In genomic region chr20:36854343-36855240, GRCh38 we compare ENCODE assay signal across 15 cellular contexts. TPM values are rescaled to one million over a fixed set of nuclear protein-coding genes. Genes with fewer than 3 reads are reported as not detected.
DNase-seq lines count a peak whose midpoint lies in the region; ATAC-seq, FAIRE-seq and TF ChIP-seq lines count a peak whose summit lies in the region.
"Had no signal": no experiment of that assay in that cellular context is flagged by ENCODE, and none has a peak within 500 bp of the region (broad histone marks: within the 10 kb centered on the region; RNA-seq: fewer than 3 reads in every experiment).

No MANE protein-coding gene starts in this region.

- H3K36me3 ChIP-seq in GM23248 (ENCODE audit: low read depth) (no peaks in the 10 kb centered on the region), ascending aorta (no peaks in the 10 kb centered on the region), keratinocyte (ENCODE audit: control insufficient read depth in 2 of 2, extremely low read depth in 1 of 2, insufficient read depth in 2 of 2, low read length in 2 of 2) (peaks cover 4 to 22% of the 10 kb centered on the region in 2 experiments)

- H3K27ac ChIP-seq in GM23248 (no peak overlapping the region), ascending aorta (peak overlapping the region; percentile 93 to 99), keratinocyte (ENCODE audit: control insufficient read depth, insufficient read depth, low read length) (peak overlapping the region; percentile 44)
- H3K27ac ChIP-seq: C4-2B had no signal

- peak overlapping the region; percentile 9 for H3K4me2 ChIP-seq in GM23248 (ENCODE audit: unreplicated experiment)
- H3K4me2 ChIP-seq in keratinocyte (ENCODE audit: control insufficient read depth, extremely low read depth, insufficient read depth, low read depth, low read length), result peak overlapping the region; percentile 52

- peaks cover 86% of the 10 kb centered on the region for H3K4me1 Mint-ChIP-seq in stimulated activated memory B cell treated with anti-CD40 and anti-IgM and Interleukin-4, amounts not matched to agents 10 μg/mL and 1 μg/mL and 100 μg/mL, for 72 hours

- no peak overlapping the region for H2AFZ ChIP-seq in GM23248
- H2AFZ ChIP-seq in keratinocyte (ENCODE audit: control insufficient read depth, low read length), result no peak overlapping the region

- no peaks in the 10 kb centered on the region for H3K27me3 Mint-ChIP-seq in stimulated activated memory B cell treated with anti-CD40 and anti-IgM and Interleukin-4, amounts not matched to agents 10 μg/mL and 1 μg/mL and 100 μg/mL, for 72 hours

- H4K20me1 ChIP-seq in GM23248 (ENCODE audit: insufficient read depth) (no peaks in the 10 kb centered on the region), keratinocyte (ENCODE audit: control insufficient read depth, extremely low read depth, insufficient read depth, low read length) (peaks cover 4% of the 10 kb centered on the region)

- H3K79me2 ChIP-seq in GM23248 (ENCODE audit: insufficient read depth) (peaks cover 100% of the 10 kb centered on the region), keratinocyte (ENCODE audit: control insufficient read depth, insufficient read depth, low read length) (peaks cover 90% of the 10 kb centered on the region)

- no peaks in the 10 kb centered on the region for H3K9me2 ChIP-seq in GM23248 (ENCODE audit: insufficient read depth)

- no peak for TF ChIP-seq CTCF in ascending aorta (IDR thresholded peaks at IDR 0.05)
- no peak for TF ChIP-seq CTCF in keratinocyte (optimal IDR thresholded peaks at IDR 0.05 in 1 of 3, IDR thresholded peaks at IDR 0.05 in 1 of 3, conservative IDR thresholded peaks at IDR 0.05 in 1 of 3; ENCODE audit: extremely low read depth in 1 of 3, insufficient read depth in 2 of 3, low read length in 3 of 3)

- FAIRE-seq in keratinocyte (lab: Jason Lieb, UNC), result no peak

- H3F3A ChIP-seq in GM23248 (ENCODE audit: insufficient read depth), result peaks cover 16% of the 10 kb centered on the region

- in situ Hi-C loops in GM23248 (cut with MboI), result no loop called here

- intact Hi-C loops in ascending aorta (cut with DNase I), result no loop called here

- H3K27me3 ChIP-seq in GM23248 (replicated peaks; ENCODE audit: insufficient read depth), result no peaks in the 10 kb centered on the region
- no peaks in the 10 kb centered on the region for H3K27me3 ChIP-seq in ascending aorta
- no peaks in the 10 kb centered on the region for H3K27me3 ChIP-seq in keratinocyte (ENCODE audit: control insufficient read depth, extremely low read depth, insufficient read depth, low read length)

- peaks cover 10% of the 10 kb centered on the region for H3K9me1 ChIP-seq in keratinocyte (ENCODE audit: control insufficient read depth, extremely low read depth, insufficient read depth, low read length)

- no peak overlapping the region for H3K4me3 Mint-ChIP-seq in stimulated activated memory B cell treated with anti-CD40 and anti-IgM and Interleukin-4, amounts not matched to agents 10 μg/mL and 1 μg/mL and 100 μg/mL, for 72 hours
- H3K4me3 Mint-ChIP-seq: nephron had no signal

- dilution Hi-C loops in keratinocyte (cut with MboI; ENCODE audit: extremely low pct_ligation_motif_present, low sequenced_read_pairs), result no loop called here

- H3K9ac ChIP-seq in GM23248 (no peak overlapping the region), keratinocyte (ENCODE audit: control insufficient read depth, extremely low read depth, insufficient read depth, low read length) (peak overlapping the region; percentile 29)

- peaks cover 5% of the 10 kb centered on the region for H3K36me3 Mint-ChIP-seq in stimulated activated memory B cell treated with anti-CD40 and anti-IgM and Interleukin-4, amounts not matched to agents 10 μg/mL and 1 μg/mL and 100 μg/mL, for 72 hours

- H3K9me3 ChIP-seq in GM23248 (ENCODE audit: low read depth) (no peaks in the 10 kb centered on the region), ascending aorta (no peaks in the 10 kb centered on the region), keratinocyte (ENCODE audit: control insufficient read depth, low read depth, low read length) (no peaks in the 10 kb centered on the region)

- DNase-seq in GM23248 (peak; percentile 65), ascending aorta (ENCODE audit: low spot score in 2 of 2) (no peak), keratinocyte (ENCODE audit: low read depth, low spot score) (no peak), AML-193 (lab: John Stamatoyannopoulos, UW) (no peak), NCI-H1436 treated with DMSO at 0.1 percent for 48 hours (lab: John Stamatoyannopoulos, UW) (no peak), NCI-H1048 (lab: John Stamatoyannopoulos, UW) (no peak), NCI-H2029 treated with DMSO at 0.1 percent for 48 hours (lab: John Stamatoyannopoulos, UW) (no peak)
- DNase-seq: central memory CD4-positive, alpha-beta T cell; hippocampal formation; NCI-H524; stimulated activated CD4-positive, alpha-beta T cell treated with anti-CD3 and anti-CD28 coated beads, Interleukin-4, amount 100 ng/mL, for 1 hour; SW 1271 had no signal

- ATAC-seq in stimulated activated memory B cell treated with anti-CD40 and anti-IgM and Interleukin-4, amounts not matched to agents 10 μg/mL and 1 μg/mL and 100 μg/mL, for 72 hours, result no peak

- H3K4me1 ChIP-seq in GM23248 (ENCODE audit: insufficient read depth), result peaks cover 53% of the 10 kb centered on the region
- peaks cover 14 to 61% of the 10 kb centered on the region in 2 donors for H3K4me1 ChIP-seq in ascending aorta
- H3K4me1 ChIP-seq in keratinocyte (ENCODE audit: control insufficient read depth, extremely low read depth, insufficient read depth, low read length), result peaks cover 58% of the 10 kb centered on the region

- H3K4me3 ChIP-seq in GM23248, result no peak overlapping the region
- no peak overlapping the region for H3K4me3 ChIP-seq in ascending aorta
- H3K4me3 ChIP-seq in keratinocyte (ENCODE audit: control insufficient read depth in 2 of 3, extremely low read depth in 1 of 3, insufficient read depth in 2 of 3, low read depth in 1 of 3, low read length in 3 of 3), result no peak overlapping the region

- 71 to 82% methylated on average over 16 to 22 of the region's 22 CpGs for WGBS in GM23248 (ENCODE audit: low coverage in 1 of 2, low lambda C conversion rate in 2 of 2, missing lambda C conversion rate in 2 of 2), 2 experiments

- peak overlapping the region; percentile 79 for H3K27ac Mint-ChIP-seq in stimulated activated memory B cell treated with anti-CD40 and anti-IgM and Interleukin-4, amounts not matched to agents 10 μg/mL and 1 μg/mL and 100 μg/mL, for 72 hours
- H3K27ac Mint-ChIP-seq: nephron had no signal

- no peaks in the 10 kb centered on the region for H3K9me3 Mint-ChIP-seq in stimulated activated memory B cell treated with anti-CD40 and anti-IgM and Interleukin-4, amounts not matched to agents 10 μg/mL and 1 μg/mL and 100 μg/mL, for 72 hours

RNA-seq across cellular contexts. Expression of gene TLDC2, which starts 21.3 kb away (rescaled TPM):
- 0.32 and 0.76 TPM in 2 replicates for total RNA-seq in GM23248 (2014; rRNA removed; shearing (Covaris generic))
- polyA plus RNA-seq in GM23248 (2016; fragmentation: Nextera tagmentation; extraction: Ambion mirVana) (0.20 and 0.24 TPM in 2 replicates), keratinocyte (0.22 to 0.34 TPM (median 0.26 TPM) in 3 replicates)
- not detected for total RNA-seq in ascending aorta
- 0.29 TPM for polyA plus RNA-seq in keratinocyte (2011; ENCODE audit: low read depth)
- 0.25 and 0.40 TPM in 2 replicates for polyA plus RNA-seq in keratinocyte (2011; cell fraction: cytosol; rRNA removed)
- polyA plus RNA-seq in keratinocyte (2011; cell fraction: nucleus; rRNA removed), result 0.60 and 0.61 TPM in 2 replicates
- polyA plus RNA-seq in keratinocyte (2012; ENCODE audit: low replicate concordance), result 0.21 and 0.31 TPM in 2 replicates
- polyA minus RNA-seq in keratinocyte, result 0.89 TPM in 1 of 3 replicates, not detected in the others
- polyA minus RNA-seq in keratinocyte (2011; cell fraction: cytosol; rRNA and poly(A)+ RNA removed), result not detected
- not detected in 2 replicates for polyA minus RNA-seq in keratinocyte (2011; cell fraction: nucleus; rRNA and poly(A)+ RNA removed)
